ENCODE assay signal across 26 cellular contexts in the genomic region with DNA sequence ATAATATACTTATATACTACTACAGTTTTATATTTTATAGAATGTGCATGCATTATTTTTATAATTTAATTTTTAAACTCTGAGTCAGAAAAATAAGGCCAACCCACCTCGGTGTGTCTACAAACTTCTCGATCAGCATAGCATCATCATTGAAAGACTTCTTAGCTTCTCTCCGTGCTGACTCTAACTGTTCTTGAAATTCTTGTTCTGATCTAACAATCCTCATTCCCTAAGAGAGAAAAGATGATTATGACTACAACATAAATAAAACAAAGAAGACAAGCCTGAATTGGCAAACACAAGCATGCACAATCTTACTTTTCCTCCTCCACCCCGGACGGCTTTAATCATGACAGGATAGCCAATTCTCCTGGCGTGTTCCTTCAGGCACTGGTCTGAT.
"Had no signal": no experiment of that assay in that cellular context is flagged by ENCODE, and none has a peak within 500 bp of the region (broad histone marks: within the 10 kb centered on the region; RNA-seq: fewer than 3 reads in every experiment).

No MANE protein-coding gene starts in this region.

- H3K9me3 ChIP-seq: stomach, suprapubic skin, testis, thoracic aorta, thyroid gland, tibial artery, tibial nerve, transverse colon, upper lobe of left lung, upper lobe of right lung, uterus, vagina had no signal

- H3K27ac ChIP-seq: stomach, suprapubic skin, testis, thoracic aorta, thyroid gland, tibial artery, tibial nerve, transverse colon, upper lobe of left lung, upper lobe of right lung, uterus, vagina had no signal

- H3K4me3 ChIP-seq: stomach, suprapubic skin, testis, thoracic aorta, thyroid gland, tibial artery, tibial nerve, transverse colon, upper lobe of left lung, upper lobe of right lung, uterus, vagina had no signal

- ATAC-seq: stimulated activated effector memory CD8-positive, alpha-beta T cell treated with anti-CD3 and anti-CD28 coated beads, Interleukin-12 subunit alpha, Interleukin-12 subunit beta, amount 100 ng/mL, for 72 hours; stimulated activated memory B cell treated with anti-CD40 and anti-IgM and Interleukin-4, amounts not matched to agents 10 μg/mL and 1 μg/mL and 100 μg/mL, for 72 hours; stimulated activated naive B cell treated with anti-CD40 and anti-IgM and Interleukin-4, amounts not matched to agents 10 μg/mL and 1 μg/mL and 100 μg/mL, for 72 hours; stimulated activated naive CD8-positive, alpha-beta T cell treated with anti-CD3 and anti-CD28 coated beads, Interleukin-15, amount 100 ng/mL, for 72 hours; stimulated activated naive CD8-positive, alpha-beta T cell treated with anti-CD3 and anti-CD28 coated beads, Interleukin-15, Interleukin-2, amounts not matched to agents 100 U/mL and 50 U/mL, for 24 hours; upper lobe of right lung had no signal

- DNase-seq: stimulated activated CD4-positive, alpha-beta T cell treated with anti-CD3 and anti-CD28 coated beads, Interleukin-2, amount 100 ng/mL, for 48 hours; stimulated activated CD4-positive, alpha-beta T cell treated with anti-CD3 and anti-CD28 coated beads, Interleukin-4, amount 100 ng/mL, for 1 hour; stimulated activated CD4-positive, alpha-beta T cell treated with anti-CD3 and anti-CD28 coated beads, Interleukin-4, amount 100 ng/mL, for 24 hours; stimulated activated CD4-positive, alpha-beta T cell treated with anti-CD3 and anti-CD28 coated beads, Interleukin-4, amount 100 ng/mL, for 4 hours; stimulated activated CD8-positive, alpha-beta memory T cell treated with anti-CD3 and anti-CD28 coated beads, Interleukin-4, amount 100 ng/mL, for 48 hours; stimulated activated naive B cell treated with anti-CD40 and anti-IgM and Interleukin-4, amounts not matched to agents 10 μg/mL and 1 μg/mL and 100 μg/mL, for 72 hours; stimulated activated naive CD4-positive, alpha-beta T cell; stimulated activated naive CD4-positive, alpha-beta T cell treated with Interleukin-2 at 50 U/mL for 16 hours; stimulated activated naive CD8-positive, alpha-beta T cell treated with anti-CD3 and anti-CD28 coated beads, Interleukin-15, amount 100 ng/mL, for 72 hours; stimulated activated naive CD8-positive, alpha-beta T cell treated with anti-CD3 and anti-CD28 coated beads, Interleukin-15, Interleukin-2, amounts not matched to agents 100 U/mL and 50 U/mL, for 24 hours; stomach; substantia nigra; testis; thyroid gland; tibial artery; transverse colon; trophoblast cell; upper lobe of left lung; upper lobe of right lung; uterus had no signal

- H3K36me3 ChIP-seq: uterus had no signal
